In genomic region chr11:2386591-2386990, GRCh38 we compare ENCODE assay signal across 2 cellular contexts.
TF ChIP-seq lines count a peak whose summit lies in the region.

No MANE protein-coding gene starts in this region.

TF ChIP-seq in SK-N-SH treated with all-trans-retinoic acid at 6 μM for 48 hours, 23 proteins besides CTCF, POLR2A, EP300 and RAD21 (continued from another document):
- TF ChIP-seq CSRNP3 (CRISPR knock-in tag; IDR thresholded peaks at IDR 0.05) (no peak), ZNF565 (CRISPR knock-in tag; conservative IDR thresholded peaks at IDR 0.05; ENCODE audit: low read depth) (no peak), CSDC2 (CRISPR knock-in tag; IDR thresholded peaks at IDR 0.05) (no peak), CREB5 (CRISPR knock-in tag; IDR thresholded peaks at IDR 0.05; ENCODE audit: low read depth) (no peak), ZNF8 (CRISPR knock-in tag; IDR thresholded peaks at IDR 0.05) (no peak), PATZ1 (CRISPR knock-in tag; IDR thresholded peaks at IDR 0.05; ENCODE audit: borderline replicate concordance) (no peak), BACH2 (CRISPR knock-in tag; IDR thresholded peaks at IDR 0.05; ENCODE audit: borderline replicate concordance) (no peak)

TF ChIP-seq in WTC11, 78 proteins besides CTCF, POLR2A, EP300 and RAD21:
- TF ChIP-seq AR (CRISPR knock-in tag; IDR thresholded peaks at IDR 0.05) (no peak), ATF2 (CRISPR knock-in tag; IDR thresholded peaks at IDR 0.05; ENCODE audit: borderline replicate concordance, low read depth) (no peak)
